18 cellular contexts compared by ENCODE assay signal in genomic region chr11:69105431-69106123, GRCh38.
"Had no signal": no experiment of that assay in that cellular context is flagged by ENCODE, and none has a peak within 500 bp of the region (broad histone marks: within the 10 kb centered on the region; RNA-seq: fewer than 3 reads in every experiment).

No MANE protein-coding gene starts in this region.

- H3K27me3 ChIP-seq: colonic mucosa, heart left ventricle, ovary had no signal

- H3K9me3 ChIP-seq: colonic mucosa, heart left ventricle, ovary, stomach, thoracic aorta had no signal

- H3K4me1 ChIP-seq: colonic mucosa had no signal

- H3K36me3 ChIP-seq: colonic mucosa, heart left ventricle, ovary, thoracic aorta had no signal

- ATAC-seq: activated T-cell treated with anti-CD3 and anti-CD28 coated beads, Interleukin-2, amount 50 U/mL, for 72 hours had no signal

- FAIRE-seq: frontal cortex, islet of Langerhans, urothelium cell line had no signal

- DNase-seq: activated CD4-positive, alpha-beta memory T cell treated with anti-CD3 and anti-CD28 coated beads for 36 hours; activated CD4-positive, alpha-beta T cell treated with anti-CD3 and anti-CD28 coated beads for 1 hour; activated CD8-positive, alpha-beta memory T cell treated with anti-CD3 and anti-CD28 coated beads, Interleukin-2, amount 50 U/mL, for 4 hours; activated gamma-delta T cell treated with Interleukin-2 at 50 U/mL for 16 hours; activated naive CD8-positive, alpha-beta T cell treated with anti-CD3 and anti-CD28 coated beads for 36 hours; activated T-cell treated with anti-CD3 and anti-CD28 coated beads, Interleukin-2, amount 50 U/mL, for 72 hours; colonic mucosa; effector memory CD4-positive, alpha-beta T cell; mesendoderm; ovary; stimulated activated CD4-positive, alpha-beta T cell treated with anti-CD3 and anti-CD28 coated beads, Interleukin-4, amount 100 ng/mL, for 4 hours had no signal

- H3K27ac ChIP-seq: colonic mucosa, heart left ventricle, ovary, thoracic aorta had no signal

- H3K4me3 ChIP-seq: colonic mucosa, heart left ventricle, ovary, skin epidermis, stomach, thoracic aorta had no signal
